9 cellular contexts compared by ENCODE assay signal in the genomic region with DNA sequence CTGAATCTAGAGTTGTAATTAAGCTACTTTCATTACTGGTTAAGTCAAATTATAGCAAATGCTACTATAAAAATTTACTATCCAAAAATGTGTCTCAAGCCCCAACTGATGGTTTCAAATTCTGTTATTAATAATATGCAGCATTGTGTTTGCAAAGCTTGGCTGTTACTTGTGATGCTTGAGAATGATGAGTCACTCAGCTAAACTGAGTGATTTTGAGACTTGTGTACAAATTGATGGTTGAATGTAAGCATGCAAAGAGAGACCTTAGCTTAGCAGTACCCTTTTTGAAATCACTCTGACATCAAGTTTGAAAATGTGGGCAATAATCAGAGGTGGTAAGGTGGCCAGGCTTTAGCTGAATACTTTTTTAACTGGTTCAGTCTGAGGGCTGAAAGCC. TPM values are rescaled to one million over a fixed set of nuclear protein-coding genes. Genes with fewer than 3 reads are reported as not detected.
DNase-seq lines count a peak whose midpoint lies in the region; ATAC-seq and TF ChIP-seq lines count a peak whose summit lies in the region.
"Had no signal": no experiment of that assay in that cellular context is flagged by ENCODE, and none has a peak within 500 bp of the region (broad histone marks: within the 10 kb centered on the region; RNA-seq: fewer than 3 reads in every experiment).

No MANE protein-coding gene starts in this region.

- no peaks in the 10 kb centered on the region for H4K20me1 ChIP-seq in hepatocyte (ENCODE audit: insufficient read depth, poor library complexity, severe bottlenecking)

- no peaks in the 10 kb centered on the region for H3K79me2 ChIP-seq in hepatocyte

- DNase-seq in Ammon's horn (ENCODE audit: low spot score), result peak; percentile 35
- DNase-seq in astrocyte of the hippocampus (ENCODE audit: low read depth, low spot score), result peak; percentile 46
- DNase-seq in iPS-NIHi7 (ENCODE audit: extremely low spot score), result no peak
- DNase-seq in NCI-H2107 treated with DMSO at 0.1 percent for 48 hours (lab: John Stamatoyannopoulos, UW; ENCODE audit: unreplicated experiment), result no peak
- no peak for DNase-seq in hepatocyte (ENCODE audit: low spot score)
- no peak for DNase-seq in LoVo (ENCODE audit: low spot score)
- DNase-seq: KBM-7 had no signal

- no peak for TF ChIP-seq CTCF in hepatocyte (IDR thresholded peaks at IDR 0.05; ENCODE audit: poor library complexity)

- H3K27me3 ChIP-seq in hepatocyte, result no peaks in the 10 kb centered on the region

- no peak overlapping the region for H3K4me2 ChIP-seq in hepatocyte

- no peaks in the 10 kb centered on the region for H3K4me1 ChIP-seq in hepatocyte (ENCODE audit: insufficient read depth)

- ATAC-seq in GM19023 (IDR thresholded peaks at IDR 0.05; ENCODE audit: unreplicated experiment) (peak; percentile 90), HG02981 (IDR thresholded peaks at IDR 0.05; ENCODE audit: unreplicated experiment) (peak; percentile 70)

- H2AFZ ChIP-seq in hepatocyte, result no peak overlapping the region

- H3K9me2 ChIP-seq in hepatocyte (replicated peaks; ENCODE audit: insufficient read depth), result no peaks in the 10 kb centered on the region

- no peak overlapping the region for H3K27ac ChIP-seq in hepatocyte

- H3K36me3 ChIP-seq in hepatocyte (replicated peaks; ENCODE audit: insufficient read depth, low read depth), result no peaks in the 10 kb centered on the region

- no peaks in the 10 kb centered on the region for H3K9me3 ChIP-seq in hepatocyte (ENCODE audit: low read depth)

- no peak overlapping the region for H3K4me3 ChIP-seq in hepatocyte

RNA-seq across cellular contexts. Expression of a gene that starts 27.6 kb away (rescaled TPM):
- 49.0 TPM in 2 replicates for total RNA-seq in hepatocyte
- polyA plus RNA-seq in hepatocyte, result 15.0 and 17.7 TPM in 2 replicates

Comparison
In these comparisons a context has a peak if more than half of its experiments do, and no peak if none do; other contexts are left out.
1. DNase-seq: peak in Ammon's horn (single experiment) and astrocyte of the hippocampus (single experiment); none in iPS-NIHi7 (single experiment), NCI-H2107 treated with DMSO at 0.1 percent for 48 hours (single experiment), hepatocyte (single experiment) and LoVo (single experiment).